Comparison of ENCODE assay signal across 9 cellular contexts in genomic region chr19:6743714-6744380, GRCh38. TPM values are rescaled to one million over a fixed set of nuclear protein-coding genes. Genes with fewer than 3 reads are reported as not detected.
DNase-seq lines count a peak whose midpoint lies in the region; ATAC-seq and TF ChIP-seq lines count a peak whose summit lies in the region.
"Had no signal": no experiment of that assay in that cellular context is flagged by ENCODE, and none has a peak within 500 bp of the region (broad histone marks: within the 10 kb centered on the region; RNA-seq: fewer than 3 reads in every experiment).

No MANE protein-coding gene starts in this region.

- WGBS in right cardiac atrium, result 84% methylated on average over 15 of the region's 15 CpGs
- WGBS in spleen, 5 donors, result 87 to 93% (median 92%) methylated on average over 15 of the region's 15 CpGs

- DNase-seq in H7, result peak; percentile 55
- peak in 1 of 3 donors; percentile 21 for DNase-seq in right cardiac atrium
- no peak for DNase-seq in spleen
- DNase-seq in NCI-H1048 (lab: John Stamatoyannopoulos, UW), result no peak
- no peak for DNase-seq in NCI-H1694 (lab: John Stamatoyannopoulos, UW)
- DNase-seq: activated CD4-positive, alpha-beta T cell treated with anti-CD3 and anti-CD28 coated beads for 36 hours; NCI-H446 had no signal

- peak overlapping the region; percentile 87 for H3K27ac ChIP-seq in right cardiac atrium (ENCODE audit: low read length)
- peak overlapping the region in 5 of 8 donors; percentile 51 to 73 (median 67) for H3K27ac ChIP-seq in spleen

- H3K36me3 ChIP-seq in H7 (replicated peaks; ENCODE audit: control insufficient read depth, insufficient read depth, low read length), result peaks cover 31% of the 10 kb centered on the region
- peaks cover 0 to 61% (median 30%) of the 10 kb centered on the region in 6 donors for H3K36me3 ChIP-seq in spleen

- ATAC-seq in SK-N-SH treated with all-trans-retinoic acid at 6 μM for 48 hours (peak; percentile 13), right cardiac atrium (no peak), GM18907 (IDR thresholded peaks at IDR 0.05; ENCODE audit: unreplicated experiment) (no peak)
- ATAC-seq: activated CD4-positive, alpha-beta T cell treated with anti-CD3 and anti-CD28 coated beads for 36 hours had no signal

- H3K4me1 ChIP-seq in right cardiac atrium (ENCODE audit: control insufficient read depth, insufficient read depth, low read length) (peaks cover 13% of the 10 kb centered on the region), spleen (peaks cover 3 to 59% (median 41%) of the 10 kb centered on the region in 6 donors)

- no peak for TF ChIP-seq POLR2A in spleen (IDR thresholded peaks at IDR 0.05)

- intact Hi-C loops in right cardiac atrium (cut with DNase I) (no loop called here), spleen (cut with DNase I; ENCODE audit: low total_unique reads) (loop anchor here (10.0 kb wide), 1 partner anchor 229 kb away; no protein-coding TSS in a partner anchor)

- TF ChIP-seq CTCF in spleen (IDR thresholded peaks at IDR 0.05 in 8 of 11, conservative IDR thresholded peaks at IDR 0.05 in 3 of 11), result no peak

- H3K27me3 ChIP-seq in H7 (ENCODE audit: control insufficient read depth, insufficient read depth, low read length) (no peaks in the 10 kb centered on the region), right cardiac atrium (ENCODE audit: control insufficient read depth, insufficient read depth) (no peaks in the 10 kb centered on the region), spleen (replicated peaks in 1 of 7) (peaks cover 0 to 15% (median 0%) of the 10 kb centered on the region in 7 donors)

- H3K9me3 ChIP-seq in right cardiac atrium (ENCODE audit: control insufficient read depth, low read length), result no peaks in the 10 kb centered on the region
- H3K9me3 ChIP-seq in spleen, result no peaks in the 10 kb centered on the region

- H3K4me3 ChIP-seq in H7 (ENCODE audit: insufficient read depth, low read depth, low read length) (no peak overlapping the region), right cardiac atrium (ENCODE audit: low read length) (no peak overlapping the region), spleen (no peak overlapping the region)

TF ChIP-seq in SK-N-SH treated with all-trans-retinoic acid at 6 μM for 48 hours, 23 proteins besides CTCF, POLR2A, EP300 and RAD21:
- TF ChIP-seq ARNTL (CRISPR knock-in tag; IDR thresholded peaks at IDR 0.05; ENCODE audit: borderline replicate concordance, low read depth) (no peak), ZFP3 (CRISPR knock-in tag; IDR thresholded peaks at IDR 0.05) (peak; percentile 99), CREB5 (CRISPR knock-in tag; IDR thresholded peaks at IDR 0.05; ENCODE audit: low read depth) (no peak)

RNA-seq across cellular contexts. Expression of gene TRIP10, which starts 4.4 kb away (rescaled TPM):
- 84.5 and 92.2 TPM in 2 replicates for total RNA-seq in H7 (2014; rRNA removed; shearing (Covaris generic))
- 10 to 100 TPM; 68.8 to 89.5 (median 78.8) TPM for total RNA-seq in right cardiac atrium
- 92.6 TPM for polyA plus RNA-seq in right cardiac atrium
- total RNA-seq in spleen, result 10 to 100 TPM; 25.4 to 50.3 (median 32.1) TPM
- 10 to 100 TPM; 17.2 to 58.2 (median 36.1) TPM for polyA plus RNA-seq in spleen

RNA-seq across cellular contexts. Expression of gene GPR108, which starts 6.5 kb away (rescaled TPM):
- total RNA-seq in H7 (2014; rRNA removed; shearing (Covaris generic)), result 60.7 and 61.7 TPM in 2 replicates
- total RNA-seq in right cardiac atrium, result 10 to 100 TPM; 28.2 to 38.4 (median 33.0) TPM
- polyA plus RNA-seq in right cardiac atrium, result 36.8 TPM
- 10 to 100 TPM; 35.4 to 75.0 (median 56.0) TPM for total RNA-seq in spleen
- 100 to 1,000 TPM in 1 of 3 donors, 10 to 100 TPM in 2; 66.9 to 102 (median 91.8) TPM for polyA plus RNA-seq in spleen

RNA-seq across cellular contexts. Expression of gene SH2D3A, which starts 23.4 kb away (rescaled TPM):
- total RNA-seq in H7 (2014; rRNA removed; shearing (Covaris generic)), result 11.7 and 12.8 TPM in 2 replicates
- total RNA-seq in right cardiac atrium, result under 1 TPM in 2 of 4 donors, not detected in 2; 0.09 to 0.25 TPM
- 0.54 TPM for polyA plus RNA-seq in right cardiac atrium
- total RNA-seq in spleen, result 10 to 100 TPM in 5 of 7 donors, 1 to 10 TPM in 2; 7.5 to 17.1 (median 11.8) TPM
- polyA plus RNA-seq in spleen, result 10 to 100 TPM in 1 of 3 donors, 1 to 10 TPM in 2; 7.6 to 10.0 (median 9.3) TPM

RNA-seq across cellular contexts. Expression of gene C3, which starts 23.4 kb away (rescaled TPM):
- total RNA-seq in H7 (2014; rRNA removed; shearing (Covaris generic)), result 13.4 and 20.2 TPM in 2 replicates
- total RNA-seq in right cardiac atrium, result 100 to 1,000 TPM; 136 to 537 (median 382) TPM
- polyA plus RNA-seq in right cardiac atrium, result 273 TPM
- 10 to 100 TPM in 4 of 7 donors, 1 to 10 TPM in 3; 5.8 to 68.1 (median 19.7) TPM for total RNA-seq in spleen
- polyA plus RNA-seq in spleen, result 100 to 1,000 TPM in 1 of 3 donors, 10 to 100 TPM in 2; 31.0 to 182 (median 34.1) TPM

RNA-seq across cellular contexts. Expression of gene VAV1, which starts 28.7 kb away (rescaled TPM):
- total RNA-seq in H7 (2014; rRNA removed; shearing (Covaris generic)), result 9.5 and 13.3 TPM in 2 replicates
- total RNA-seq in right cardiac atrium (1 to 10 TPM; 2.0 to 3.7 (median 3.4) TPM), spleen (100 to 1,000 TPM in 1 of 7 donors, 10 to 100 TPM in 6; 73.4 to 151 (median 90.1) TPM)
- polyA plus RNA-seq in right cardiac atrium (0.84 TPM), spleen (10 to 100 TPM; 34.8 to 48.8 (median 40.9) TPM)

Comparison
In these comparisons a context has a peak if more than half of its experiments do, and no peak if none do; other contexts are left out.
1. RNA of gene SH2D3A, which starts 23.4 kb away (total RNA-seq): 7.5 to 17.1 TPM in spleen and 11.7 to 12.8 TPM in H7; 0.09 to 0.25 TPM in right cardiac atrium; every median in the first group is over 4 times any median in the second.